Comparison of ENCODE assay signal across 8 cellular contexts in genomic region chr2:197498937-197499593, GRCh38. TPM values are rescaled to one million over a fixed set of nuclear protein-coding genes. Genes with fewer than 3 reads are reported as not detected.
DNase-seq lines count a peak whose midpoint lies in the region; ATAC-seq and TF ChIP-seq lines count a peak whose summit lies in the region.

No MANE protein-coding gene starts in this region.

- H3K27ac ChIP-seq in thymus (ENCODE audit: low read depth), result peak overlapping the region; percentile 95

- ATAC-seq in GM19035 (IDR thresholded peaks at IDR 0.05; ENCODE audit: unreplicated experiment) (peak; percentile 14), HG03354 (IDR thresholded peaks at IDR 0.05; ENCODE audit: poor library complexity, severe bottlenecking, unreplicated experiment) (peak; percentile 34)

- no peaks in the 10 kb centered on the region for H3K9me3 ChIP-seq in thymus (ENCODE audit: control insufficient read depth)

- no peaks in the 10 kb centered on the region for H3K27me3 Mint-ChIP-seq in activated naive CD4-positive, alpha-beta T cell treated with anti-CD3 and anti-CD28 coated beads, Interleukin-2, amount 50 U/mL, for 24 hours
- peaks cover 4% of the 10 kb centered on the region for H3K27me3 Mint-ChIP-seq in glutamatergic neuron (ENCODE audit: unreplicated experiment)

- no peaks in the 10 kb centered on the region for H3K27me3 ChIP-seq in thymus (ENCODE audit: control insufficient read depth, insufficient read depth)

- TF ChIP-seq CTCF in glutamatergic neuron (IDR thresholded peaks at IDR 0.05; ENCODE audit: partially characterized antibody, unreplicated experiment), result no peak

- under 1% methylated on average over 46 of the region's 46 CpGs for WGBS in thymus

- H3K4me1 Mint-ChIP-seq in activated naive CD4-positive, alpha-beta T cell treated with anti-CD3 and anti-CD28 coated beads, Interleukin-2, amount 50 U/mL, for 24 hours, result peaks cover 49% of the 10 kb centered on the region
- H3K4me1 Mint-ChIP-seq in glutamatergic neuron (ENCODE audit: low read depth, unreplicated experiment), result peaks cover 17% of the 10 kb centered on the region

- H3K4me3 Mint-ChIP-seq in activated naive CD4-positive, alpha-beta T cell treated with anti-CD3 and anti-CD28 coated beads, Interleukin-2, amount 50 U/mL, for 24 hours, result peak overlapping the region; percentile 100
- H3K4me3 Mint-ChIP-seq in glutamatergic neuron (ENCODE audit: unreplicated experiment), result peak overlapping the region; percentile 97

- no peaks in the 10 kb centered on the region for H3K9me3 Mint-ChIP-seq in activated naive CD4-positive, alpha-beta T cell treated with anti-CD3 and anti-CD28 coated beads, Interleukin-2, amount 50 U/mL, for 24 hours
- H3K9me3 Mint-ChIP-seq in glutamatergic neuron (ENCODE audit: unreplicated experiment), result peaks cover 8% of the 10 kb centered on the region

- H3K27ac Mint-ChIP-seq in activated naive CD4-positive, alpha-beta T cell treated with anti-CD3 and anti-CD28 coated beads, Interleukin-2, amount 50 U/mL, for 24 hours, result peak overlapping the region; percentile 96
- peak overlapping the region; percentile 91 for H3K27ac Mint-ChIP-seq in glutamatergic neuron (ENCODE audit: unreplicated experiment)

- DNase-seq in AG20443 (ENCODE audit: low spot score), result peak; percentile 63
- DNase-seq in RKO (ENCODE audit: low spot score), result peak; percentile 75
- peak; percentile 74 for DNase-seq in glutamatergic neuron
- DNase-seq in occipital lobe (lab: John Stamatoyannopoulos, UW), result peak; percentile 58

- H3K36me3 Mint-ChIP-seq in activated naive CD4-positive, alpha-beta T cell treated with anti-CD3 and anti-CD28 coated beads, Interleukin-2, amount 50 U/mL, for 24 hours, result peaks cover 58% of the 10 kb centered on the region
- H3K36me3 Mint-ChIP-seq in glutamatergic neuron (ENCODE audit: unreplicated experiment), result no peaks in the 10 kb centered on the region

- H3K36me3 ChIP-seq in thymus (ENCODE audit: control insufficient read depth, insufficient read depth), result peaks cover 1% of the 10 kb centered on the region

- H3K4me1 ChIP-seq in thymus (ENCODE audit: control insufficient read depth, insufficient read depth, low read length), result peaks cover 16% of the 10 kb centered on the region

- H3K4me3 ChIP-seq in thymus (ENCODE audit: low read length), result peak overlapping the region; percentile 95

RNA-seq across cellular contexts. Expression of gene HSPD1, which starts 0.6 kb away (rescaled TPM):
- 187 TPM for total RNA-seq in glutamatergic neuron (ENCODE audit: unreplicated experiment)
- total RNA-seq in occipital lobe, result 158 TPM
- 159 TPM for polyA plus RNA-seq in thymus

RNA-seq across cellular contexts. Expression of gene HSPE1, which starts 1.1 kb away (rescaled TPM):
- total RNA-seq in glutamatergic neuron (ENCODE audit: unreplicated experiment) (83.5 TPM), occipital lobe (63.3 TPM)
- polyA plus RNA-seq in thymus, result 124 TPM

RNA-seq across cellular contexts. Expression of gene MOB4, which starts 16.8 kb away (rescaled TPM):
- total RNA-seq in glutamatergic neuron (ENCODE audit: unreplicated experiment) (46.4 TPM), occipital lobe (101 TPM)
- polyA plus RNA-seq in thymus, result 43.5 TPM

RNA-seq across cellular contexts. Expression of gene COQ10B, which starts 45.7 kb away (rescaled TPM):
- total RNA-seq in glutamatergic neuron (ENCODE audit: unreplicated experiment), result 13.2 TPM
- total RNA-seq in occipital lobe, result 31.7 TPM
- polyA plus RNA-seq in thymus, result 21.3 TPM

Comparison
In these comparisons a context has a peak if more than half of its experiments do, and no peak if none do; other contexts are left out.
1. Peak in every context shown above with its lines: DNase-seq, ATAC-seq, H3K4me3 ChIP-seq and H3K27ac ChIP-seq.